Comparison of ENCODE assay signal across 1 cellular context in the genomic region with DNA sequence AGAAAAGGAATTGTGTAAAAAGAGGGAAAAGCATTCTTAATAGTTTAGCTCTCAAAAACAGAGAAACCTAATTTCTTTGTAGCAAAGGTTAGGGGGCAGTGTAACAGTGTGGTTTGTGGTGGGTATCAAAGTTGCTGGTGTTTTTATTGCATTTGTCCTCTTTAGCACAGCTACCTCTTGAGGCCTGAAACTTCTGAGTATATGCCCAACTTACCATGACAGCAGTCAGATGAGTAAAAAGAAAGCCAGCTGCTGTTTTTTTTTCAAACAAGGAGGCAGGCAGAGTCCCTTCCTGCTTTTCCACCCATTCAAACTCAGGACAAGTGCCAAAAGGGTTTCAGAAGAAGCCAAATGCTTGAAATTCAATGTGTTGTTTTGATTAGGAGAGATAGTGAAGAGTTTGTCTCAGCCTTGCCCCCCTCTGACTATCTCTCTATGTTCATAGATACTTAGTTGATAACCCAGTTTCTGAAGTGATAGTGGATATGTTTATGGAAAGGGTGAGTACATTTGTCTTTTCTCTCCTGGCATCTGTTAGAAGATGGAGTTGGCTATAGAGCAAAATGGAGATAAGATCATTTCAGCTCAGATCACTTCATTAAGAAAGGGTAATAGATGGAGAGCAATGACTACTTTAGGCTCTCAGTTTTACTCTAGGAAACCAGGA.
TF ChIP-seq lines count a peak whose summit lies in the region.

No MANE protein-coding gene starts in this region.

TF ChIP-seq in GM23338, 12 proteins besides CTCF, POLR2A, EP300 and RAD21 (continued from another document):
- TF ChIP-seq, protein P1, sequence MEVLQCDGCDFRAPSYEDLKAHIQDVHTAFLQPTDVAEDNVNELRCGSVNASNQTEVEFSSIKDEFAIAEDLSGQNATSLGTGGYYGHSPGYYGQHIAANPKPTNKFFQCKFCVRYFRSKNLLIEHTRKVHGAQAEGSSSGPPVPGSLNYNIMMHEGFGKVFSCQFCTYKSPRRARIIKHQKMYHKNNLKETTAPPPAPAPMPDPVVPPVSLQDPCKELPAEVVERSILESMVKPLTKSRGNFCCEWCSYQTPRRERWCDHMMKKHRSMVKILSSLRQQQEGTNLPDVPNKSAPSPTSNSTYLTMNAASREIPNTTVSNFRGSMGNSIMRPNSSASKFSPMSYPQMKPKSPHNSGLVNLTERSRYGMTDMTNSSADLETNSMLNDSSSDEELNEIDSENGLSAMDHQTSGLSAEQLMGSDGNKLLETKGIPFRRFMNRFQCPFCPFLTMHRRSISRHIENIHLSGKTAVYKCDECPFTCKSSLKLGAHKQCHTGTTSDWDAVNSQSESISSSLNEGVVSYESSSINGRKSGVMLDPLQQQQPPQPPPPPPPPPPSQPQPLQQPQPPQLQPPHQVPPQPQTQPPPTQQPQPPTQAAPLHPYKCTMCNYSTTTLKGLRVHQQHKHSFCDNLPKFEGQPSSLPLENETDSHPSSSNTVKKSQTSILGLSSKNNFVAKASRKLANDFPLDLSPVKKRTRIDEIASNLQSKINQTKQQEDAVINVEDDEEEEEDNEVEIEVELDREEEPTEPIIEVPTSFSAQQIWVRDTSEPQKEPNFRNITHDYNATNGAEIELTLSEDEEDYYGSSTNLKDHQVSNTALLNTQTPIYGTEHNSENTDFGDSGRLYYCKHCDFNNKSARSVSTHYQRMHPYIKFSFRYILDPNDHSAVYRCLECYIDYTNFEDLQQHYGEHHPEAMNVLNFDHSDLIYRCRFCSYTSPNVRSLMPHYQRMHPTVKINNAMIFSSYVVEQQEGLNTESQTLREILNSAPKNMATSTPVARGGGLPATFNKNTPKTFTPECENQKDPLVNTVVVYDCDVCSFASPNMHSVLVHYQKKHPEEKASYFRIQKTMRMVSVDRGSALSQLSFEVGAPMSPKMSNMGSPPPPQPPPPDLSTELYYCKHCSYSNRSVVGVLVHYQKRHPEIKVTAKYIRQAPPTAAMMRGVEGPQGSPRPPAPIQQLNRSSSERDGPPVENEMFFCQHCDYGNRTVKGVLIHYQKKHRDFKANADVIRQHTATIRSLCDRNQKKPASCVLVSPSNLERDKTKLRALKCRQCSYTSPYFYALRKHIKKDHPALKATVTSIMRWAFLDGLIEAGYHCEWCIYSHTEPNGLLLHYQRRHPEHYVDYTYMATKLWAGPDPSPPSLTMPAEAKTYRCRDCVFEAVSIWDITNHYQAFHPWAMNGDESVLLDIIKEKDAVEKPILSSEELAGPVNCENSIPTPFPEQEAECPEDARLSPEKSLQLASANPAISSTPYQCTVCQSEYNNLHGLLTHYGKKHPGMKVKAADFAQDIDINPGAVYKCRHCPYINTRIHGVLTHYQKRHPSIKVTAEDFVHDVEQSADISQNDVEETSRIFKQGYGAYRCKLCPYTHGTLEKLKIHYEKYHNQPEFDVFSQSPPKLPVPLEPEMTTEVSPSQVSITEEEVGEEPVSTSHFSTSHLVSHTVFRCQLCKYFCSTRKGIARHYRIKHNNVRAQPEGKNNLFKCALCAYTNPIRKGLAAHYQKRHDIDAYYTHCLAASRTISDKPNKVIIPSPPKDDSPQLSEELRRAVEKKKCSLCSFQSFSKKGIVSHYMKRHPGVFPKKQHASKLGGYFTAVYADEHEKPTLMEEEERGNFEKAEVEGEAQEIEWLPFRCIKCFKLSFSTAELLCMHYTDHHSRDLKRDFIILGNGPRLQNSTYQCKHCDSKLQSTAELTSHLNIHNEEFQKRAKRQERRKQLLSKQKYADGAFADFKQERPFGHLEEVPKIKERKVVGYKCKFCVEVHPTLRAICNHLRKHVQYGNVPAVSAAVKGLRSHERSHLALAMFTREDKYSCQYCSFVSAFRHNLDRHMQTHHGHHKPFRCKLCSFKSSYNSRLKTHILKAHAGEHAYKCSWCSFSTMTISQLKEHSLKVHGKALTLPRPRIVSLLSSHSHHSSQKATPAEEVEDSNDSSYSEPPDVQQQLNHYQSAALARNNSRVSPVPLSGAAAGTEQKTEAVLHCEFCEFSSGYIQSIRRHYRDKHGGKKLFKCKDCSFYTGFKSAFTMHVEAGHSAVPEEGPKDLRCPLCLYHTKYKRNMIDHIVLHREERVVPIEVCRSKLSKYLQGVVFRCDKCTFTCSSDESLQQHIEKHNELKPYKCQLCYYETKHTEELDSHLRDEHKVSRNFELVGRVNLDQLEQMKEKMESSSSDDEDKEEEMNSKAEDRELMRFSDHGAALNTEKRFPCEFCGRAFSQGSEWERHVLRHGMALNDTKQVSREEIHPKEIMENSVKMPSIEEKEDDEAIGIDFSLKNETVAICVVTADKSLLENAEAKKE (CRISPR knock-in tag; IDR thresholded peaks at IDR 0.05), result no peak
- TF ChIP-seq, protein P2, sequence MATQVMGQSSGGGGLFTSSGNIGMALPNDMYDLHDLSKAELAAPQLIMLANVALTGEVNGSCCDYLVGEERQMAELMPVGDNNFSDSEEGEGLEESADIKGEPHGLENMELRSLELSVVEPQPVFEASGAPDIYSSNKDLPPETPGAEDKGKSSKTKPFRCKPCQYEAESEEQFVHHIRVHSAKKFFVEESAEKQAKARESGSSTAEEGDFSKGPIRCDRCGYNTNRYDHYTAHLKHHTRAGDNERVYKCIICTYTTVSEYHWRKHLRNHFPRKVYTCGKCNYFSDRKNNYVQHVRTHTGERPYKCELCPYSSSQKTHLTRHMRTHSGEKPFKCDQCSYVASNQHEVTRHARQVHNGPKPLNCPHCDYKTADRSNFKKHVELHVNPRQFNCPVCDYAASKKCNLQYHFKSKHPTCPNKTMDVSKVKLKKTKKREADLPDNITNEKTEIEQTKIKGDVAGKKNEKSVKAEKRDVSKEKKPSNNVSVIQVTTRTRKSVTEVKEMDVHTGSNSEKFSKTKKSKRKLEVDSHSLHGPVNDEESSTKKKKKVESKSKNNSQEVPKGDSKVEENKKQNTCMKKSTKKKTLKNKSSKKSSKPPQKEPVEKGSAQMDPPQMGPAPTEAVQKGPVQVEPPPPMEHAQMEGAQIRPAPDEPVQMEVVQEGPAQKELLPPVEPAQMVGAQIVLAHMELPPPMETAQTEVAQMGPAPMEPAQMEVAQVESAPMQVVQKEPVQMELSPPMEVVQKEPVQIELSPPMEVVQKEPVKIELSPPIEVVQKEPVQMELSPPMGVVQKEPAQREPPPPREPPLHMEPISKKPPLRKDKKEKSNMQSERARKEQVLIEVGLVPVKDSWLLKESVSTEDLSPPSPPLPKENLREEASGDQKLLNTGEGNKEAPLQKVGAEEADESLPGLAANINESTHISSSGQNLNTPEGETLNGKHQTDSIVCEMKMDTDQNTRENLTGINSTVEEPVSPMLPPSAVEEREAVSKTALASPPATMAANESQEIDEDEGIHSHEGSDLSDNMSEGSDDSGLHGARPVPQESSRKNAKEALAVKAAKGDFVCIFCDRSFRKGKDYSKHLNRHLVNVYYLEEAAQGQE (IDR thresholded peaks at IDR 0.05; ENCODE audit: unreplicated experiment), result no peak
- no peak for TF ChIP-seq EZH2 (IDR thresholded peaks at IDR 0.05; ENCODE audit: low read depth, unreplicated experiment)
